15 cellular contexts compared by ENCODE assay signal in the genomic region with DNA sequence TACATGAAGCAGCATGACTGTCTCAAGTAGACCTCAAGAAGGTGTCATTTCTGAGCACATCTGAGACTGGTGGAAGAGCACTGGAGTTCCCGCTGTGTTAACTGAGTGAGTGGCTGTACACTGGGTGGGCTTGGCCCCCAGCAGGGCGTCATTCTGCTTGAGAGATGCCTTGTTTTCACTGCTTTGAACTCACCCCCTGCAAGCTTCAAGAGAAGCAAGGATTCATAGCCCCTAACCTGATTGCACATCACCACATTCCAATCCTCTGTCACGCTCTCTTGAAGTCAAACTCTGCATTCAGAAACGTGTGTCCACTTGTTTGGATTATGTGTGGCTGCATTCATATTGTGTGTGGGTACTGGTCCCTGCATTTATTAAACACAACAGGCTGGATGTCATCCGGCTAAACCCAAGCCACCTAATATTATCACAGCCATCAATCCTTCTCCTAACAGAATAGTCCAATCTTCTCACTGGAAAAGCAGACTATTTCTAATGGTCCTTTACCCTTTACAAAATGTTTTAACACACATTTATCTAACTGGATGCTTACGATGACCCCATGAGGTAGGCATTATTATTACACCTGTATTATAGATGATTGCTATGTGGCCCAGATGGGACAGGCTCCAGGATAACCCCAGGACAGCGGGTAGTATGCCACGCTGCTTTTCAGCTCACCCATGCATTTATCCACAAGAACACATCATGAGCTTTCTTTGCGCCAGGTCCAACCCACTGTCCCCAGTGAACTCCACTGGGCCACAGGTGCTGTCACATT.
DNase-seq lines count a peak whose midpoint lies in the region; ATAC-seq, FAIRE-seq and TF ChIP-seq lines count a peak whose summit lies in the region.
"Had no signal": no experiment of that assay in that cellular context is flagged by ENCODE, and none has a peak within 500 bp of the region (broad histone marks: within the 10 kb centered on the region; RNA-seq: fewer than 3 reads in every experiment).

No MANE protein-coding gene starts in this region.

- ATAC-seq in HG03045 (IDR thresholded peaks at IDR 0.05; ENCODE audit: unreplicated experiment) (no peak), GM18907 (IDR thresholded peaks at IDR 0.05; ENCODE audit: unreplicated experiment) (no peak)
- ATAC-seq: body of pancreas had no signal

- TF ChIP-seq CTCF in MM.1S (IDR thresholded peaks at IDR 0.05; ENCODE audit: low read length), result peak; percentile 8; the same call in 1 of the 2 replicates
- peak; percentile 20 for TF ChIP-seq CTCF in bronchial epithelial cell (IDR thresholded peaks at IDR 0.05; ENCODE audit: insufficient read depth, low read length, severe bottlenecking)
- peak; percentile 6 for TF ChIP-seq CTCF in osteoblast (IDR thresholded peaks at IDR 0.05; ENCODE audit: extremely low read depth, low read depth, low read length)
- no peak for TF ChIP-seq CTCF in GM20000 (IDR thresholded peaks at IDR 0.05; ENCODE audit: extremely low read depth, missing control alignments)
- no peak for TF ChIP-seq CTCF in glutamatergic neuron (IDR thresholded peaks at IDR 0.05; ENCODE audit: partially characterized antibody, unreplicated experiment)

- no peak overlapping the region for H3K4me3 Mint-ChIP-seq in glutamatergic neuron (ENCODE audit: unreplicated experiment)
- H3K4me3 Mint-ChIP-seq: activated T-helper 1 cell treated with anti-CD3 and anti-CD28 coated beads, Interleukin-12 subunit alpha, Interleukin-12 subunit beta, Interleukin-2, Interleukin-4 antibody, amounts not matched to agents 30 ng/mL and 10 ng/mL and 1 ng/mL, durations not matched to agents 14 hours and 24 hours and 36 hours; IgD-negative memory B cell had no signal

- H4K20me1 ChIP-seq in MM.1S (ENCODE audit: insufficient read depth, low read length) (no peaks in the 10 kb centered on the region), osteoblast (ENCODE audit: insufficient read depth, low read length) (no peaks in the 10 kb centered on the region)

- H3K9me3 ChIP-seq in MM.1S (replicated peaks; ENCODE audit: insufficient read depth, low read length) (no peaks in the 10 kb centered on the region), osteoblast (ENCODE audit: low read depth, low read length) (no peaks in the 10 kb centered on the region)
- H3K9me3 ChIP-seq: body of pancreas had no signal

- H3K36me3 Mint-ChIP-seq in glutamatergic neuron (ENCODE audit: unreplicated experiment), result no peaks in the 10 kb centered on the region

- H3K4me3 ChIP-seq in MM.1S (ENCODE audit: low read length) (no peak overlapping the region), bronchial epithelial cell (ENCODE audit: low read depth, low read length) (no peak overlapping the region), osteoblast (ENCODE audit: insufficient read depth, low read length) (no peak overlapping the region)
- H3K4me3 ChIP-seq: body of pancreas had no signal

- H3K9me2 ChIP-seq in MM.1S (replicated peaks; ENCODE audit: insufficient read depth, low read length), result no peaks in the 10 kb centered on the region

- no peaks in the 10 kb centered on the region for H3K36me3 ChIP-seq in MM.1S (replicated peaks; ENCODE audit: insufficient read depth, low read length)
- peaks cover 28% of the 10 kb centered on the region for H3K36me3 ChIP-seq in bronchial epithelial cell (ENCODE audit: control insufficient read depth, insufficient read depth, low read length)
- H3K36me3 ChIP-seq in osteoblast (ENCODE audit: insufficient read depth, low read length), result peaks cover 21% of the 10 kb centered on the region

- no peaks in the 10 kb centered on the region for H3F3A ChIP-seq in MM.1S (ENCODE audit: insufficient read depth, low read length)

- H3K27me3 Mint-ChIP-seq in glutamatergic neuron (ENCODE audit: unreplicated experiment), result no peaks in the 10 kb centered on the region
- H3K27me3 Mint-ChIP-seq: IgD-negative memory B cell had no signal

- H3K9ac ChIP-seq in MM.1S (ENCODE audit: low read length), result no peak overlapping the region

- H3K27ac Mint-ChIP-seq in glutamatergic neuron (ENCODE audit: unreplicated experiment), result no peak overlapping the region
- H3K27ac Mint-ChIP-seq: activated T-helper 1 cell treated with anti-CD3 and anti-CD28 coated beads, Interleukin-12 subunit alpha, Interleukin-12 subunit beta, Interleukin-2, Interleukin-4 antibody, amounts not matched to agents 30 ng/mL and 10 ng/mL and 1 ng/mL, durations not matched to agents 14 hours and 24 hours and 36 hours; IgD-negative memory B cell had no signal

- H3K27me3 ChIP-seq in MM.1S (replicated peaks; ENCODE audit: insufficient read depth, low read length) (no peaks in the 10 kb centered on the region), bronchial epithelial cell (ENCODE audit: control insufficient read depth, insufficient read depth, low read length) (no peaks in the 10 kb centered on the region), osteoblast (ENCODE audit: insufficient read depth, low read length) (no peaks in the 10 kb centered on the region)
- H3K27me3 ChIP-seq: body of pancreas had no signal

- H2AFZ ChIP-seq in MM.1S (ENCODE audit: low read length) (no peak overlapping the region), osteoblast (ENCODE audit: low read length) (no peak overlapping the region)

- H3K4me2 ChIP-seq in MM.1S (ENCODE audit: low read depth, low read length) (no peak overlapping the region), osteoblast (ENCODE audit: insufficient read depth, low read length) (peak overlapping the region; percentile 67)

- peak; percentile 50 for FAIRE-seq in bronchial epithelial cell (lab: Jason Lieb, UNC)

- no peaks in the 10 kb centered on the region for H3K79me2 ChIP-seq in MM.1S (ENCODE audit: low read length)
- H3K79me2 ChIP-seq in osteoblast (ENCODE audit: insufficient read depth, low read length), result no peaks in the 10 kb centered on the region

- H3K9me3 Mint-ChIP-seq in glutamatergic neuron (ENCODE audit: unreplicated experiment), result no peaks in the 10 kb centered on the region
- H3K9me3 Mint-ChIP-seq: activated T-helper 1 cell treated with anti-CD3 and anti-CD28 coated beads, Interleukin-12 subunit alpha, Interleukin-12 subunit beta, Interleukin-2, Interleukin-4 antibody, amounts not matched to agents 30 ng/mL and 10 ng/mL and 1 ng/mL, durations not matched to agents 14 hours and 24 hours and 36 hours; IgD-negative memory B cell had no signal

- H3K4me1 ChIP-seq in MM.1S (ENCODE audit: low read length) (no peaks in the 10 kb centered on the region), osteoblast (ENCODE audit: insufficient read depth, low read length) (peaks cover 25% of the 10 kb centered on the region)
- H3K4me1 ChIP-seq: body of pancreas had no signal

- no peak overlapping the region for H3K27ac ChIP-seq in MM.1S (ENCODE audit: low read length)
- peak overlapping the region; percentile 92 for H3K27ac ChIP-seq in osteoblast (ENCODE audit: low read depth, low read length)
- H3K27ac ChIP-seq: body of pancreas had no signal

- no peaks in the 10 kb centered on the region for H3K4me1 Mint-ChIP-seq in glutamatergic neuron (ENCODE audit: low read depth, unreplicated experiment)
- H3K4me1 Mint-ChIP-seq: IgD-negative memory B cell had no signal

- DNase-seq in EH (ENCODE audit: low read depth) (peak; percentile 52), MM.1S (no peak), bronchial epithelial cell (ENCODE audit: low read depth) (peak; percentile 97), osteoblast (ENCODE audit: insufficient read length, low spot score, missing footprints) (no peak), GM20000 (ENCODE audit: low spot score) (no peak), glutamatergic neuron (no peak)
- DNase-seq: activated CD4-positive, alpha-beta T cell treated with anti-CD3 and anti-CD28 coated beads for 48 hours; body of pancreas; COR-L47; NCI-H1694 treated with DMSO at 0.1 percent for 48 hours; retina had no signal

Comparison
In these comparisons a context has a peak if more than half of its experiments do, and no peak if none do; other contexts are left out.
1. DNase-seq: peak in EH (single experiment) and bronchial epithelial cell (single experiment); none in MM.1S (single experiment), osteoblast (single experiment), GM20000 (single experiment) and glutamatergic neuron (single experiment).
2. CTCF ChIP-seq: peak in MM.1S (single experiment), bronchial epithelial cell (single experiment) and osteoblast (single experiment); none in GM20000 (single experiment) and glutamatergic neuron (single experiment).